ENCODE assay signal across 11 cellular contexts in the genomic region with DNA sequence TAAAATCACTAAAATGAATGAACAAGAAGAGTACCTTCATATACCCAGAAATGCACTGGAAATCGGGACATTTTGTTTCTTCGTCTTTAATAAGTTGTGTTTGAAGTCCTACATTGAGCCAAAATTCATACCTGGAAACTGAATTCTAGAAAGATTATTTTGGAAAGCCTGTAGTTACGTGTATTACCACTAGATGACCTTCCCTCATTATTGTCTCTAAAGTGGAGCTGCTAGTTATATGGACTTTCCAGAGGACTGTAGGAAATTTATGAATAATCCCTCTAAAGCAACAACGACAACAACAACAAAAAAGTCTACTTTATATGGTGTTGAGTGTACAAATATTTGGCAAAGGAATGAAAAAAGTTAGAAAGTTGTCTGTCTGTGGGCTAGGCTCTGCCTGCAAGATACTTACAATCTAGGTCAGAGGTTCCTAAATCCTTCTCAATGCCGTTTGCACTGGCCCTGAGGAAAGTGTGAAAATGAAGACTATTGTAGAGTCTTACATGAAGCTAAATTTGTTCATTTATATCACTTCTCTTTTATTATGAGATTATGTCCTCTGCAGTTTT.
DNase-seq lines count a peak whose midpoint lies in the region; ATAC-seq and TF ChIP-seq lines count a peak whose summit lies in the region.
"Had no signal": no experiment of that assay in that cellular context is flagged by ENCODE, and none has a peak within 500 bp of the region (broad histone marks: within the 10 kb centered on the region; RNA-seq: fewer than 3 reads in every experiment).

No MANE protein-coding gene starts in this region.

- H3K4me3 ChIP-seq in heart left ventricle = no peak overlapping the region
- no peak overlapping the region for H3K4me3 ChIP-seq in foreskin fibroblast (ENCODE audit: low read depth in 1 of 2, low read length in 2 of 2)

- no peak overlapping the region for H3K27ac ChIP-seq in heart left ventricle

- ATAC-seq in heart left ventricle (no peak), left cardiac atrium (no peak), GM21528 (IDR thresholded peaks at IDR 0.05; ENCODE audit: low FRiP score, unreplicated experiment) (no peak), HG02642 (IDR thresholded peaks at IDR 0.05; ENCODE audit: poor library complexity, unreplicated experiment) (no peak), GM19035 (IDR thresholded peaks at IDR 0.05; ENCODE audit: unreplicated experiment) (no peak)
- ATAC-seq: esophagus mucosa had no signal

- no peak for TF ChIP-seq POLR2A in heart left ventricle (IDR thresholded peaks at IDR 0.05)

- CTCF ChIA-PET in activated naive CD4-positive, alpha-beta T cell treated with anti-CD3 and anti-CD28 coated beads, Interleukin-2, amount 10 ng/mL, durations not matched to agents 7 days and 5 days (lab: Charles Lee) = interaction anchor here (0.9 to 2.7 kb wide), 6 partner anchors 103 to 169 kb away, joined by 3 to 16 read pairs (median 3); no protein-coding TSS in a partner anchor

- no peaks in the 10 kb centered on the region for H3K36me3 Mint-ChIP-seq in activated naive CD4-positive, alpha-beta T cell treated with anti-CD3 and anti-CD28 coated beads, Interleukin-2, amount 10 ng/mL, durations not matched to agents 7 days and 5 days

- DNase-seq in heart left ventricle (no peak), left cardiac atrium (no peak), RKO (ENCODE audit: low spot score) (peak; percentile 54), foreskin fibroblast (no peak)
- no peak for DNase-seq in activated naive CD4-positive, alpha-beta T cell treated with anti-CD3 and anti-CD28 coated beads, Interleukin-2, amount 10 ng/mL, durations not matched to agents 7 days and 5 days
- DNase-seq: HCEC 1CT, occipital lobe had no signal

- no peaks in the 10 kb centered on the region for H3K36me3 ChIP-seq in heart left ventricle

- H3K9me3 Mint-ChIP-seq in activated naive CD4-positive, alpha-beta T cell treated with anti-CD3 and anti-CD28 coated beads, Interleukin-2, amount 10 ng/mL, durations not matched to agents 7 days and 5 days = no peaks in the 10 kb centered on the region

- H3K4me1 Mint-ChIP-seq in activated naive CD4-positive, alpha-beta T cell treated with anti-CD3 and anti-CD28 coated beads, Interleukin-2, amount 10 ng/mL, durations not matched to agents 7 days and 5 days = no peaks in the 10 kb centered on the region

- no peak overlapping the region for H3K27ac Mint-ChIP-seq in activated naive CD4-positive, alpha-beta T cell treated with anti-CD3 and anti-CD28 coated beads, Interleukin-2, amount 10 ng/mL, durations not matched to agents 7 days and 5 days

- TF ChIP-seq CTCF in heart left ventricle (IDR thresholded peaks at IDR 0.05) (peak; percentile 28 to 60 (median 47)), foreskin fibroblast (IDR thresholded peaks at IDR 0.05; ENCODE audit: low read depth, low read length) (peak; percentile 53)

- no peaks in the 10 kb centered on the region for H3K27me3 ChIP-seq in heart left ventricle

- 55 to 64% (median 59%) methylated on average over 5 of the region's 5 CpGs for WGBS in heart left ventricle, 4 donors

- peaks cover 0 to 19% (median 0%) of the 10 kb centered on the region in 12 donors for H3K4me1 ChIP-seq in heart left ventricle

- H3K4me3 Mint-ChIP-seq in activated naive CD4-positive, alpha-beta T cell treated with anti-CD3 and anti-CD28 coated beads, Interleukin-2, amount 10 ng/mL, durations not matched to agents 7 days and 5 days = no peak overlapping the region

- H3K9me3 ChIP-seq in heart left ventricle = no peaks in the 10 kb centered on the region

- intact Hi-C loops in heart left ventricle (cut with DNase I) (loop anchor here in 7 of 10 donors (1.0 to 10.0 kb wide), 7 partner anchors 121 to 159 kb away; no protein-coding TSS in a partner anchor), left cardiac atrium (cut with DNase I) (loop anchor here in 1 of 2 donors (10.0 kb wide), 1 partner anchor 159 kb away; no protein-coding TSS in a partner anchor)

- H3K27me3 Mint-ChIP-seq in activated naive CD4-positive, alpha-beta T cell treated with anti-CD3 and anti-CD28 coated beads, Interleukin-2, amount 10 ng/mL, durations not matched to agents 7 days and 5 days = peaks cover 10% of the 10 kb centered on the region
